ENCODE assay signal across 8 cellular contexts in the genomic region with DNA sequence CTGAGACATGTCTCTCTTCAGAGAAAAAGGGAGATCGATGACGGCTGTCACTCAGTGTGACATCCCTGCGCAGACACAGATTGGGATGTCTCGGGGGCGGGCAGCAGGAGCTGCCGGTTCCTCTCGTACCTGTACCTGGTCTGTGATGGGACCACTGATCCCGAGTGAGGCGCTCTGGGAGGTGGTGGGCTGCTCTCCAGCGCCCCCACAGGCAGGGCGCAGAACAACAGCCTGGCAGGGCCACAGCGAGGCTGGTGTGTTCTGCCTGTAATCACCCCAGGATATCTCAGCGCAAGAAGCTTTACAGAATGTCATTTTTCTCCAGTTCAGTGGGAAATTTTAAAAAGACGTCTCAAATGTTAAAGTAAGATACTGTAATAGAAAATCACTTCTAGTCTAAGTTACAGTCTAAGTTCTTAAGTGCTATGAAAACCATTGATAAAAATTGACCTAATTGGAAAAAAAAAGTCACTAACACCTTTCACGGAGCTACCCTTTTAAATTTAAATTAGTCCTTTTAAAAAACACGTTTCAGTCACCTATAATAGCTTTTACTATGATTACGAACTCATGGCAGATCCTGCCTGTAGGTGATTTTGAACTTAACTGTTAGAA.
DNase-seq lines count a peak whose midpoint lies in the region; TF ChIP-seq lines count a peak whose summit lies in the region.

No MANE protein-coding gene starts in this region.

- in situ Hi-C loops in GM23248 (cut with MboI), result no loop called here

- H3K9me3 Mint-ChIP-seq in CD8-positive, alpha-beta memory T cell, result peaks cover 0 to 3% (median 2%) of the 10 kb centered on the region in 5 donors
- H3K9me3 Mint-ChIP-seq in activated naive CD8-positive, alpha-beta T cell treated with anti-CD3 and anti-CD28 coated beads for 36 hours, result peaks cover 11% of the 10 kb centered on the region

- POLR2A ChIA-PET in CD8-positive, alpha-beta memory T cell (lab: Charles Lee), result no interaction called here

- H3K4me1 Mint-ChIP-seq in CD8-positive, alpha-beta memory T cell, result peaks cover 0 to 9% (median 0%) of the 10 kb centered on the region in 3 donors
- peaks cover 16% of the 10 kb centered on the region for H3K4me1 Mint-ChIP-seq in activated naive CD8-positive, alpha-beta T cell treated with anti-CD3 and anti-CD28 coated beads for 36 hours

- no peak overlapping the region for H3K4me3 ChIP-seq in CD8-positive, alpha-beta memory T cell (ENCODE audit: low read length)
- H3K4me3 ChIP-seq in GM23248, result no peak overlapping the region
- H3K4me3 ChIP-seq in OCI-LY1 (ENCODE audit: low read depth, low read length, poor library complexity, severe bottlenecking), result no peak overlapping the region

- peaks cover 0 to 5% of the 10 kb centered on the region in 2 donors for H3K27me3 Mint-ChIP-seq in CD8-positive, alpha-beta memory T cell
- no peaks in the 10 kb centered on the region for H3K27me3 Mint-ChIP-seq in activated naive CD8-positive, alpha-beta T cell treated with anti-CD3 and anti-CD28 coated beads for 36 hours

- no peak overlapping the region for H3K4me2 ChIP-seq in GM23248 (ENCODE audit: unreplicated experiment)
- no peak overlapping the region for H3K4me2 ChIP-seq in OCI-LY1 (ENCODE audit: low read length)

- DNase-seq in CD8-positive, alpha-beta memory T cell, result peak in 3 of 5 donors; percentile 21 to 54 (median 52)
- DNase-seq in GM23248 (peak; percentile 28), iPS-NIHi11 (ENCODE audit: low spot score) (peak; percentile 88), SIG-M5 treated with dmso at 0.1 percent for 504 hours (lab: John Stamatoyannopoulos, UW; ENCODE audit: unreplicated experiment) (no peak), T1000 (lab: John Stamatoyannopoulos, UW) (no peak)
- DNase-seq in activated naive CD8-positive, alpha-beta T cell treated with anti-CD3 and anti-CD28 coated beads for 36 hours, result peak; percentile 61
- peak; percentile 10 for DNase-seq in stimulated activated CD8-positive, alpha-beta memory T cell treated with anti-CD3 and anti-CD28 coated beads, Interleukin-7, amount 100 ng/mL, for 24 hours (ENCODE audit: low read depth)

- H3K4me1 ChIP-seq in CD8-positive, alpha-beta memory T cell (ENCODE audit: insufficient read depth, low read length), result no peaks in the 10 kb centered on the region
- H3K4me1 ChIP-seq in GM23248 (ENCODE audit: insufficient read depth), result no peaks in the 10 kb centered on the region
- no peaks in the 10 kb centered on the region for H3K4me1 ChIP-seq in OCI-LY1 (ENCODE audit: insufficient read depth, low read length, severe bottlenecking)

- H3K79me2 ChIP-seq in GM23248 (ENCODE audit: insufficient read depth) (no peaks in the 10 kb centered on the region), OCI-LY1 (ENCODE audit: insufficient read depth, low read length) (no peaks in the 10 kb centered on the region)

- no peak overlapping the region for H3K4me3 Mint-ChIP-seq in CD8-positive, alpha-beta memory T cell
- no peak overlapping the region for H3K4me3 Mint-ChIP-seq in activated naive CD8-positive, alpha-beta T cell treated with anti-CD3 and anti-CD28 coated beads for 36 hours

- H3K9me2 ChIP-seq in GM23248 (ENCODE audit: insufficient read depth), result no peaks in the 10 kb centered on the region
- H3K9me2 ChIP-seq in OCI-LY1 (ENCODE audit: low read depth, low read length), result no peaks in the 10 kb centered on the region

- no peaks in the 10 kb centered on the region for H3K27me3 ChIP-seq in CD8-positive, alpha-beta memory T cell (ENCODE audit: insufficient read depth, low read length, poor library complexity, severe bottlenecking)
- peaks cover 10% of the 10 kb centered on the region; the same call in 1 of the 2 replicates for H3K27me3 ChIP-seq in GM23248 (replicated peaks; ENCODE audit: insufficient read depth)
- H3K27me3 ChIP-seq in OCI-LY1 (ENCODE audit: insufficient read depth, low read length), result no peaks in the 10 kb centered on the region

- H3K9me3 ChIP-seq in CD8-positive, alpha-beta memory T cell (ENCODE audit: low read length), result no peaks in the 10 kb centered on the region
- H3K9me3 ChIP-seq in GM23248 (ENCODE audit: low read depth), result no peaks in the 10 kb centered on the region
- H3K9me3 ChIP-seq in OCI-LY1 (ENCODE audit: low read length), result no peaks in the 10 kb centered on the region

- H2AFZ ChIP-seq in GM23248, result no peak overlapping the region
- H2AFZ ChIP-seq in OCI-LY1 (ENCODE audit: low read length), result no peak overlapping the region

- peak; percentile 84 for TF ChIP-seq CTCF in OCI-LY1 (IDR thresholded peaks at IDR 0.05; ENCODE audit: low read length)

- no peaks in the 10 kb centered on the region for H3F3A ChIP-seq in GM23248 (ENCODE audit: insufficient read depth)
- no peaks in the 10 kb centered on the region for H3F3A ChIP-seq in OCI-LY1 (ENCODE audit: insufficient read depth, low read length)

- WGBS in GM23248 (ENCODE audit: low coverage in 1 of 2, low lambda C conversion rate in 2 of 2, missing lambda C conversion rate in 2 of 2), 2 experiments, result 28 to 29% methylated on average over 17 of the region's 17 CpGs

- CTCF ChIA-PET in CD8-positive, alpha-beta memory T cell (lab: Charles Lee), result interaction anchor here (0.6 to 1.5 kb wide), 7 partner anchors 9 to 467 kb away, joined by 3 to 6 read pairs (median 3); no protein-coding TSS in a partner anchor

- H3K27ac ChIP-seq in CD8-positive, alpha-beta memory T cell (ENCODE audit: low read depth, low read length), result no peak overlapping the region
- H3K27ac ChIP-seq in GM23248 (no peak overlapping the region), OCI-LY1 (ENCODE audit: low read depth, low read length, poor library complexity, severe bottlenecking) (no peak overlapping the region)

- no peak overlapping the region for H3K9ac ChIP-seq in GM23248
- no peak overlapping the region for H3K9ac ChIP-seq in OCI-LY1 (ENCODE audit: low read length)

- no peaks in the 10 kb centered on the region for H3K36me3 ChIP-seq in CD8-positive, alpha-beta memory T cell (ENCODE audit: insufficient read depth, low read length)
- H3K36me3 ChIP-seq in GM23248 (ENCODE audit: low read depth) (no peaks in the 10 kb centered on the region), OCI-LY1 (ENCODE audit: insufficient read depth, low read length) (no peaks in the 10 kb centered on the region)

- no peaks in the 10 kb centered on the region for H4K20me1 ChIP-seq in GM23248 (ENCODE audit: insufficient read depth)
- no peaks in the 10 kb centered on the region for H4K20me1 ChIP-seq in OCI-LY1 (ENCODE audit: insufficient read depth, low read length)

- no peaks in the 10 kb centered on the region for H3K36me3 Mint-ChIP-seq in CD8-positive, alpha-beta memory T cell
- H3K36me3 Mint-ChIP-seq in activated naive CD8-positive, alpha-beta T cell treated with anti-CD3 and anti-CD28 coated beads for 36 hours, result peaks cover 24% of the 10 kb centered on the region

- H3K27ac Mint-ChIP-seq in CD8-positive, alpha-beta memory T cell, result no peak overlapping the region
- no peak overlapping the region for H3K27ac Mint-ChIP-seq in activated naive CD8-positive, alpha-beta T cell treated with anti-CD3 and anti-CD28 coated beads for 36 hours

Comparison
In these comparisons a context has a peak if more than half of its experiments do, and no peak if none do; other contexts are left out.
1. DNase-seq: peak in CD8-positive, alpha-beta memory T cell (3 of 5), GM23248 (single experiment), activated naive CD8-positive, alpha-beta T cell treated with anti-CD3 and anti-CD28 coated beads for 36 hours (single experiment), iPS-NIHi11 (single experiment) and stimulated activated CD8-positive, alpha-beta memory T cell treated with anti-CD3 and anti-CD28 coated beads, Interleukin-7, amount 100 ng/mL, for 24 hours (single experiment); none in SIG-M5 treated with dmso at 0.1 percent for 504 hours (single experiment) and T1000 (single experiment).